In the genomic region with DNA sequence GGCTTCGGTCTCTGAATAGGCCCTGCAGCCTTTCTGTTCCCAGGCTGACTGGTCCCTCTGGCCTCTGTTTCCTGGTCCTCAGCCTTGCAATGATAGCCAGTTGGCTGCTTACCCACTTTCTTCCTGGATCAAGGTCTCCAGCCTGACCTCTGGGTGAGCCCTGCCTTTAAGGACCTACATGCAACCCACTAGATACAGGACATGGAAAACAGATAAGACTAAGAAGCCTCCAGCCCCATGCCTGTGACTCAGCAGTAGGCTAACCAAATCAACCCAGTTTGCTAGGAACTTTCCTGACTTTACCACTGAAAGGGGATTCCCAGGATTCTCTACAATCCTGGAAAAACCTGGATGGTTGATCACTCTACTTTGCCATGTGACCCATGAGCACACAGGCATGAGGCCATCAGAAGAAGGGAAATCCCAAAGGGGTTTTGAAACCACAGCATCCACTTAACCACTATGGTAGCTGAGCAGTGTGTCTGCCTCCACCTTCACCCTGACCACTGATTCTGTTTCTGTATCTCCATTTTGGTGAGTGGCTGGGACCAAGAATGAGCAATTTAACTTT, we compare ENCODE assay signal across 9 cellular contexts.
A peak's percentile ranks its signal among the peaks of the same experiment; 100 is the strongest.
DNase-seq lines count a peak whose midpoint lies in the region; ATAC-seq, FAIRE-seq and TF ChIP-seq lines count a peak whose summit lies in the region.
"Had no signal": no experiment of that assay in that cellular context is flagged by ENCODE, and none has a peak within 500 bp of the region (broad histone marks: within the 10 kb centered on the region; RNA-seq: fewer than 3 reads in every experiment).

No MANE protein-coding gene starts in this region.

- FAIRE-seq in RCC 7860 (lab: Jason Lieb, UNC) = peak; percentile 96

- H3K4me3 Mint-ChIP-seq in activated CD8-positive, alpha-beta memory T cell treated with anti-CD3 and anti-CD28 coated beads, Interleukin-2, amount 10 ng/mL, durations not matched to agents 7 days and 5 days = no peak overlapping the region
- H3K4me3 Mint-ChIP-seq in Caco-2 (ENCODE audit: unreplicated experiment) = no peak overlapping the region

- peaks cover 3% of the 10 kb centered on the region for H3K4me1 Mint-ChIP-seq in activated CD8-positive, alpha-beta memory T cell treated with anti-CD3 and anti-CD28 coated beads, Interleukin-2, amount 10 ng/mL, durations not matched to agents 7 days and 5 days
- no peaks in the 10 kb centered on the region for H3K4me1 Mint-ChIP-seq in Caco-2 (ENCODE audit: low read depth, unreplicated experiment)

- H3K4me3 ChIP-seq in Caco-2 (ENCODE audit: low read depth, low read length) = no peak overlapping the region
- H3K4me3 ChIP-seq: Peyer's patch had no signal

- H3K4me1 ChIP-seq in Caco-2 = no peaks in the 10 kb centered on the region

- no peak for TF ChIP-seq CTCF in Caco-2 (IDR thresholded peaks at IDR 0.05; ENCODE audit: insufficient read depth in 1 of 2, low read depth in 1 of 2, low read length in 1 of 2, severe bottlenecking in 1 of 2, unreplicated experiment in 1 of 2)

- H3K9me3 Mint-ChIP-seq in activated CD8-positive, alpha-beta memory T cell treated with anti-CD3 and anti-CD28 coated beads, Interleukin-2, amount 10 ng/mL, durations not matched to agents 7 days and 5 days (ENCODE audit: low read depth) = no peaks in the 10 kb centered on the region
- no peaks in the 10 kb centered on the region for H3K9me3 Mint-ChIP-seq in Caco-2 (ENCODE audit: unreplicated experiment)

- DNase-seq in activated CD8-positive, alpha-beta memory T cell treated with anti-CD3 and anti-CD28 coated beads, Interleukin-2, amount 10 ng/mL, durations not matched to agents 7 days and 5 days = no peak
- DNase-seq in activated CD8-positive, alpha-beta memory T cell treated with anti-CD3 and anti-CD28 coated beads for 24 hours = no peak
- DNase-seq in RCC 7860 (ENCODE audit: low spot score) = peak; percentile 98
- DNase-seq in glomerular visceral epithelial cell (ENCODE audit: extremely low spot score) = peak; percentile 88
- DNase-seq in stromal cell of bone marrow (ENCODE audit: low read depth) = peak; percentile 31
- no peak for DNase-seq in Caco-2
- DNase-seq in DMS79 treated with DMSO at 0.1 percent for 48 hours (lab: John Stamatoyannopoulos, UW) = no peak
- DNase-seq in NCI-H1417 treated with DMSO at 0.1 percent for 48 hours (lab: John Stamatoyannopoulos, UW) = no peak

- intact Hi-C loops in Caco-2 (cut with micrococcal nuclease; ENCODE audit: unreplicated experiment) = no loop called here

- H3K36me3 Mint-ChIP-seq in activated CD8-positive, alpha-beta memory T cell treated with anti-CD3 and anti-CD28 coated beads, Interleukin-2, amount 10 ng/mL, durations not matched to agents 7 days and 5 days = no peaks in the 10 kb centered on the region
- no peaks in the 10 kb centered on the region for H3K36me3 Mint-ChIP-seq in Caco-2 (ENCODE audit: insufficient read depth, unreplicated experiment)

- CTCF ChIA-PET in activated CD8-positive, alpha-beta memory T cell treated with anti-CD3 and anti-CD28 coated beads, Interleukin-2, amount 10 ng/mL, durations not matched to agents 7 days and 5 days (lab: Charles Lee) = interaction anchor here (1.2 kb wide), 1 partner anchor 187 kb away, joined by 4 read pairs; no protein-coding TSS in a partner anchor
- CTCF ChIA-PET in Caco-2 (lab: Charles Lee) = no interaction called here

- no peaks in the 10 kb centered on the region; the same call in 1 of the 2 replicates for H3K27me3 ChIP-seq in Caco-2 (replicated peaks; ENCODE audit: control insufficient read depth, insufficient read depth, low read length)
- H3K27me3 ChIP-seq: Peyer's patch had no signal

- no peaks in the 10 kb centered on the region for H3K9me3 ChIP-seq in Caco-2
- H3K9me3 ChIP-seq: Peyer's patch had no signal

- H3K27me3 Mint-ChIP-seq in activated CD8-positive, alpha-beta memory T cell treated with anti-CD3 and anti-CD28 coated beads, Interleukin-2, amount 10 ng/mL, durations not matched to agents 7 days and 5 days = no peaks in the 10 kb centered on the region
- H3K27me3 Mint-ChIP-seq in Caco-2 (ENCODE audit: insufficient read depth, unreplicated experiment) = peaks cover 6% of the 10 kb centered on the region

- POLR2A ChIA-PET in Caco-2 (lab: Charles Lee) = no interaction called here

- peak; percentile 49 for ATAC-seq in activated CD8-positive, alpha-beta memory T cell treated with anti-CD3 and anti-CD28 coated beads, Interleukin-2, amount 10 ng/mL, durations not matched to agents 7 days and 5 days

- H3K27ac Mint-ChIP-seq in activated CD8-positive, alpha-beta memory T cell treated with anti-CD3 and anti-CD28 coated beads, Interleukin-2, amount 10 ng/mL, durations not matched to agents 7 days and 5 days = no peak overlapping the region
- H3K27ac Mint-ChIP-seq in Caco-2 (ENCODE audit: unreplicated experiment) = no peak overlapping the region

- no TSS peak for BruUV-seq in Caco-2 (replicated peaks; lab: Mats Ljungman, UMichigan)

- no peaks in the 10 kb centered on the region for H3K36me3 ChIP-seq in Caco-2 (ENCODE audit: control insufficient read depth, insufficient read depth, low read length)
- H3K36me3 ChIP-seq: Peyer's patch had no signal

Comparison
In these comparisons a context has a peak if more than half of its experiments do, and no peak if none do; other contexts are left out.
1. DNase-seq: peak in RCC 7860 (single experiment), glomerular visceral epithelial cell (single experiment) and stromal cell of bone marrow (single experiment); none in activated CD8-positive, alpha-beta memory T cell treated with anti-CD3 and anti-CD28 coated beads, Interleukin-2, amount 10 ng/mL, durations not matched to agents 7 days and 5 days (single experiment), activated CD8-positive, alpha-beta memory T cell treated with anti-CD3 and anti-CD28 coated beads for 24 hours (single experiment), Caco-2 (0 of 2), DMS79 treated with DMSO at 0.1 percent for 48 hours (single experiment) and NCI-H1417 treated with DMSO at 0.1 percent for 48 hours (single experiment).